1 cellular context compared by ENCODE assay signal in genomic region chr9:2241461-2241874, GRCh38.
TF ChIP-seq lines count a peak whose summit lies in the region.

No MANE protein-coding gene starts in this region.

TF ChIP-seq in GM12878, 131 proteins besides CTCF, POLR2A, EP300 and RAD21 (continued from another document):
- TF ChIP-seq NBN (IDR thresholded peaks at IDR 0.05), result no peak
- TF ChIP-seq SUZ12 (IDR thresholded peaks at IDR 0.05; ENCODE audit: unreplicated experiment), result no peak
- TF ChIP-seq, protein P1, sequence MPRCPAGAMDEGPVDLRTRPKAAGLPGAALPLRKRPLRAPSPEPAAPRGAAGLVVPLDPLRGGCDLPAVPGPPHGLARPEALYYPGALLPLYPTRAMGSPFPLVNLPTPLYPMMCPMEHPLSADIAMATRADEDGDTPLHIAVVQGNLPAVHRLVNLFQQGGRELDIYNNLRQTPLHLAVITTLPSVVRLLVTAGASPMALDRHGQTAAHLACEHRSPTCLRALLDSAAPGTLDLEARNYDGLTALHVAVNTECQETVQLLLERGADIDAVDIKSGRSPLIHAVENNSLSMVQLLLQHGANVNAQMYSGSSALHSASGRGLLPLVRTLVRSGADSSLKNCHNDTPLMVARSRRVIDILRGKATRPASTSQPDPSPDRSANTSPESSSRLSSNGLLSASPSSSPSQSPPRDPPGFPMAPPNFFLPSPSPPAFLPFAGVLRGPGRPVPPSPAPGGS (IDR thresholded peaks at IDR 0.05; ENCODE audit: borderline replicate concordance, insufficient read depth, low read depth, low read length, poor library complexity, severe bottlenecking), result no peak
- no peak for TF ChIP-seq ZNF24 (IDR thresholded peaks at IDR 0.05)
- TF ChIP-seq ZNF274 (IDR thresholded peaks at IDR 0.05; ENCODE audit: insufficient read depth, insufficient read length), result no peak
- no peak for TF ChIP-seq REST (IDR thresholded peaks at IDR 0.05; ENCODE audit: low read depth, low read length)
